In the genomic region with DNA sequence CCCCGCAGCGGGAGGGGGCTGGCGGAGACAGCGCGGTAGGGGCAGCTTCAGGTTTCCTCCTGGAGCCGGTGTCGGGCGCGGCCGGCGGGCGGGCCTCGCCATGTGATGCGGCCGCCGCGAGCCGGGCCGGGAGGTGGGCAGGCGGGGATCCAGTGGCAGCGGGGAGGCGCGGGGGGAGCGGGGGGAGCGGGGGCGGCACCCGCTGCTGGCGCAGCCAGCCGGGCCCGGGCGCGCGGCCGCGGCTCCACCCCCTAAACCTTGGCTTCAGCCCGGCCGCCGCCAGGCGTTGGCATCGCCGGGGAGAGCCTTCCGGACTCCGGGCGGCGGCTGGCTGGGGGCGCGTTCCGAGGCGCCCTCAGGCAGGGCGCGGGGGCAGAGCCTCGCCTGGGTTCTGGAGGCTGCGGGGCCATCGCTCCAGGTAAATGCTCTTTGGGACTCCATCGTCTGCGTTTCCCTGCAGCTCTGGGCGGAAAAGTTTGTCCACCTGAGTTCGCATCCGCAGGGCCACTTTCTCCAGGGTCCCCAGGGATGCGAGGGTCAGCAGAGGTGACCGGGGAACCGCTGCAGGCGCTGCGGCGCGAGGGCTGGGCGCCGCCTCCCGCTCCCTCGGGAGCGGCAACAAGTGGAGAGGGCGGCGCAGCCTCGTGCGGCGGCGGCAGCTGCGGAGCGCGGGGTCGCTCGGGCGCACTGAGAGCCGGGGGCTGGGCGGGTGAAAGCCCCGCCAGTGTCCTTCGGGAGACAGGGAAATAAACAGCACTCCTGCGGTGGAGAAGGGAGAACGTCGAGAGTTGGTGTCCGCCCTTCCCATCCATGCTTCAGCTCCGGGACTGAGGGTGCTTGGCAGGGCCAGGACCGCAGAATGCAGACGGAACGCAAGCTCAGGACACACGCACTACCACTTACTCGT, we compare ENCODE assay signal across 8 cellular contexts. TPM values are rescaled to one million over a fixed set of nuclear protein-coding genes. Genes with fewer than 3 reads are reported as not detected.
A peak's percentile ranks its signal among the peaks of the same experiment; 100 is the strongest.
DNase-seq lines count a peak whose midpoint lies in the region; ATAC-seq and TF ChIP-seq lines count a peak whose summit lies in the region.

A gene with protein sequence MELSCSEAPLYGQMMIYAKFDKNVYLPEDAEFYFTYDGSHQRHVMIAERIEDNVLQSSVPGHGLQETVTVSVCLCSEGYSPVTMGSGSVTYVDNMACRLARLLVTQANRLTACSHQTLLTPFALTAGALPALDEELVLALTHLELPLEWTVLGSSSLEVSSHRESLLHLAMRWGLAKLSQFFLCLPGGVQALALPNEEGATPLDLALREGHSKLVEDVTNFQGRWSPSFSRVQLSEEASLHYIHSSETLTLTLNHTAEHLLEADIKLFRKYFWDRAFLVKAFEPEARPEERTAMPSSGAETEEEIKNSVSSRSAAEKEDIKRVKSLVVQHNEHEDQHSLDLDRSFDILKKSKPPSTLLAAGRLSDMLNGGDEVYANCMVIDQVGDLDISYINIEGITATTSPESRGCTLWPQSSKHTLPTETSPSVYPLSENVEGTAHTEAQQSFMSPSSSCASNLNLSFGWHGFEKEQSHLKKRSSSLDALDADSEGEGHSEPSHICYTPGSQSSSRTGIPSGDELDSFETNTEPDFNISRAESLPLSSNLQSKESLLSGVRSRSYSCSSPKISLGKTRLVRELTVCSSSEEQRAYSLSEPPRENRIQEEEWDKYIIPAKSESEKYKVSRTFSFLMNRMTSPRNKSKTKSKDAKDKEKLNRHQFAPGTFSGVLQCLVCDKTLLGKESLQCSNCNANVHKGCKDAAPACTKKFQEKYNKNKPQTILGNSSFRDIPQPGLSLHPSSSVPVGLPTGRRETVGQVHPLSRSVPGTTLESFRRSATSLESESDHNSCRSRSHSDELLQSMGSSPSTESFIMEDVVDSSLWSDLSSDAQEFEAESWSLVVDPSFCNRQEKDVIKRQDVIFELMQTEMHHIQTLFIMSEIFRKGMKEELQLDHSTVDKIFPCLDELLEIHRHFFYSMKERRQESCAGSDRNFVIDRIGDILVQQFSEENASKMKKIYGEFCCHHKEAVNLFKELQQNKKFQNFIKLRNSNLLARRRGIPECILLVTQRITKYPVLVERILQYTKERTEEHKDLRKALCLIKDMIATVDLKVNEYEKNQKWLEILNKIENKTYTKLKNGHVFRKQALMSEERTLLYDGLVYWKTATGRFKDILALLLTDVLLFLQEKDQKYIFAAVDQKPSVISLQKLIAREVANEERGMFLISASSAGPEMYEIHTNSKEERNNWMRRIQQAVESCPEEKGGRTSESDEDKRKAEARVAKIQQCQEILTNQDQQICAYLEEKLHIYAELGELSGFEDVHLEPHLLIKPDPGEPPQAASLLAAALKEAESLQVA (N-terminal part only) (plus strand): TSS at position 292 of the 907 bp plus-strand sequence. CDS start 58,656 bp downstream, outside the sequence.

- peak within 1 kb of the TSS; percentile 84 for H2AFZ ChIP-seq in mammary epithelial cell (ENCODE audit: low read depth, low read length)

- peaks cover 42% of the 10 kb centered on the region for H3K4me1 ChIP-seq in mammary epithelial cell (ENCODE audit: insufficient read depth, low read length)

- peak within 1 kb of the TSS; percentile 84 for H3K27ac ChIP-seq in mammary epithelial cell (ENCODE audit: insufficient read depth, low read depth, low read length)

- no TSS peak for BruUV-seq in mammary epithelial cell (replicated peaks; lab: Mats Ljungman, UMichigan)

- in situ Hi-C loops in mammary epithelial cell (cut with MboI; ENCODE audit: low sequenced_read_pairs in 2 of 2): no loop called here

- DNase-seq in SKM-1 (lab: John Stamatoyannopoulos, UW; ENCODE audit: unreplicated experiment) (peak; percentile 21), SKM-1 treated with dmso at 0.1 percent for 144 hours (lab: John Stamatoyannopoulos, UW; ENCODE audit: unreplicated experiment) (no peak), RPMI8226 (peak; percentile 62), mammary epithelial cell (peak; percentile 82), skeletal muscle cell (ENCODE audit: low read depth) (no peak)

- H3K9me3 ChIP-seq in mammary epithelial cell (replicated peaks; ENCODE audit: insufficient read depth, low read length): no peaks in the 10 kb centered on the region
- H3K9me3 ChIP-seq in iPS-18c (ENCODE audit: control insufficient read depth, insufficient read depth, low read length): no peaks in the 10 kb centered on the region

- TF ChIP-seq CTCF in mammary epithelial cell (conservative IDR thresholded peaks at IDR 0.05 in 1 of 2, IDR thresholded peaks at IDR 0.05 in 1 of 2; ENCODE audit: extremely low read depth in 1 of 2, insufficient read depth in 1 of 2, low read depth in 1 of 2, low read length in 2 of 2): no peak

- H3K36me3 ChIP-seq in mammary epithelial cell (ENCODE audit: insufficient read depth, low read length): no peaks in the 10 kb centered on the region

- H4K20me1 ChIP-seq in mammary epithelial cell (ENCODE audit: insufficient read depth, low read length): no peaks in the 10 kb centered on the region

- peak within 1 kb of the TSS; percentile 92 for H3K4me2 ChIP-seq in mammary epithelial cell (ENCODE audit: insufficient read depth, low read depth, low read length)

- ATAC-seq in HG03354 (IDR thresholded peaks at IDR 0.05; ENCODE audit: poor library complexity, severe bottlenecking, unreplicated experiment): peak; percentile 69
- no peak for ATAC-seq in HG03025 (IDR thresholded peaks at IDR 0.05; ENCODE audit: low FRiP score, unreplicated experiment)

- peaks cover 52% of the 10 kb centered on the region for H3K79me2 ChIP-seq in mammary epithelial cell (ENCODE audit: insufficient read depth, low read length)

- WGBS in mammary epithelial cell (ENCODE audit: low coverage, missing lambda C conversion rate): under 1% methylated on average over 18 of the region's 97 CpGs

- H3K4me3 ChIP-seq in mammary epithelial cell (replicated peaks in 1 of 3; ENCODE audit: insufficient read depth in 1 of 3, low read depth in 2 of 3, low read length in 3 of 3): peak within 1 kb of the TSS; percentile 74 to 100 (median 94)
- peak within 1 kb of the TSS; percentile 72 for H3K4me3 ChIP-seq in iPS-18c (ENCODE audit: insufficient read depth, low read depth, low read length)
- H3K4me3 ChIP-seq in skeletal muscle cell (ENCODE audit: low read depth, low read length): peak within 1 kb of the TSS; percentile 86

- H3K9ac ChIP-seq in mammary epithelial cell (ENCODE audit: insufficient read depth, low read length): peak within 1 kb of the TSS; percentile 91

- CTCF ChIA-PET in mammary epithelial cell (lab: Charles Lee; ENCODE audit: low non-redundant PET): interaction anchor here (0.6 kb wide), 1 partner anchor 9 kb away, joined by 3 read pairs; no protein-coding TSS in a partner anchor

- intact Hi-C loops in mammary epithelial cell (cut with micrococcal nuclease): loop anchor here (1.0 kb wide), 1 partner anchor 47 kb away; no protein-coding TSS in a partner anchor

- dilution Hi-C loops in mammary epithelial cell (cut with HindIII; ENCODE audit: low sequenced_read_pairs): no loop called here

- no peaks in the 10 kb centered on the region for H3K27me3 ChIP-seq in mammary epithelial cell (ENCODE audit: insufficient read depth, low read length)

RNA-seq across cellular contexts. Expression of the gene that starts here (rescaled TPM):
- 10 to 100 TPM; 74.0 to 96.1 TPM for total RNA-seq in mammary epithelial cell
- 7.5 TPM for polyA plus RNA-seq in mammary epithelial cell
- polyA minus RNA-seq in mammary epithelial cell: 49.6 TPM

Comparison
In these comparisons a context has a peak if more than half of its experiments do, and no peak if none do; other contexts are left out.
1. DNase-seq: peak in SKM-1 (single experiment), RPMI8226 (single experiment) and mammary epithelial cell (single experiment); none in SKM-1 treated with dmso at 0.1 percent for 144 hours (single experiment) and skeletal muscle cell (single experiment).
2. Peak in every context shown above with its lines, with median percentiles within 50 percentile points of each other: H3K4me3 ChIP-seq.